ENCODE assay signal across 24 cellular contexts in genomic region chr12:52314511-52314910, GRCh38. TPM values are rescaled to one million over a fixed set of nuclear protein-coding genes. Genes with fewer than 3 reads are reported as not detected.
"Had no signal": no experiment of that assay in that cellular context is flagged by ENCODE, and none has a peak within 500 bp of the region (broad histone marks: within the 10 kb centered on the region; RNA-seq: fewer than 3 reads in every experiment).

No MANE protein-coding gene starts in this region.

- H3K4me3 ChIP-seq: MG63, SJSA1, SK-N-MC had no signal

- DNase-seq: IMR-90, Karpas-422, KG1, MG63, NCI-H1092, NCI-H1105 treated with DMSO at 0.1 percent for 48 hours, NCI-H1417 treated with DMSO at 0.1 percent for 48 hours, NCI-H146, NCI-H1694 treated with DMSO at 0.1 percent for 48 hours, NCI-H1930, NCI-H2081, NCI-H2107, NCI-H2227 treated with DMSO at 0.1 percent for 48 hours, NCI-H524, NCI-H526 treated with DMSO at 0.1 percent for 48 hours, NCI-H774, Right ventricle myocardium superior, RPMI8226, SIG-M5 had no signal

- H3K4me1 ChIP-seq: SJSA1 had no signal

- FAIRE-seq: RCC 7860 had no signal

- H3K27me3 ChIP-seq: MG63, SJSA1 had no signal

- H3K27ac ChIP-seq: SJSA1, SK-N-MC had no signal

- H3K36me3 ChIP-seq: MG63, SJSA1 had no signal

- H3K9me3 ChIP-seq: MG63, SJSA1 had no signal

RNA-seq across cellular contexts. Expression of gene KRT83, which starts 6.7 kb away (rescaled TPM):
- total RNA-seq: IMR-90, Right ventricle myocardium superior, SJSA1 had no signal
- polyA plus RNA-seq: IMR-90 had no signal

RNA-seq across cellular contexts. Expression of gene KRT81, which starts 23.2 kb away (rescaled TPM):
- total RNA-seq: HT-29, Right ventricle myocardium superior had no signal

RNA-seq across cellular contexts. Expression of gene KRT86, which starts 40.1 kb away (rescaled TPM):
- total RNA-seq: IMR-90, Right ventricle myocardium superior had no signal
- polyA plus RNA-seq: IMR-90 had no signal

RNA-seq across cellular contexts. Expression of gene KRT85, which starts 52.8 kb away (rescaled TPM):
- total RNA-seq: HT-29, IMR-90, NCI-H460, Right ventricle myocardium superior, SJSA1 had no signal
- polyA plus RNA-seq: IMR-90 had no signal
